Comparison of ENCODE assay signal across 2 cellular contexts in genomic region chr10:58115218-58116050, GRCh38.
TF ChIP-seq lines count a peak whose summit lies in the region.

No MANE protein-coding gene starts in this region.

TF ChIP-seq in GM23338, 12 proteins besides CTCF, POLR2A, EP300 and RAD21 (continued from another document):
- TF ChIP-seq ZNF462 (CRISPR knock-in tag; IDR thresholded peaks at IDR 0.05), result no peak

TF ChIP-seq in K562, 482 proteins besides CTCF, POLR2A, EP300 and RAD21 (continued from another document):
- TF ChIP-seq CEBPG (CRISPR knock-in tag; IDR thresholded peaks at IDR 0.05), result no peak
- no peak for TF ChIP-seq CEBPG (tag; conservative IDR thresholded peaks at IDR 0.05 in 1 of 2, IDR thresholded peaks at IDR 0.05 in 1 of 2)
- no peak for TF ChIP-seq ZBTB34 (CRISPR knock-in tag; IDR thresholded peaks at IDR 0.05)
- TF ChIP-seq TCF15 (CRISPR knock-in tag; IDR thresholded peaks at IDR 0.05), result no peak
- TF ChIP-seq USF2 (CRISPR knock-in tag; IDR thresholded peaks at IDR 0.05), result peak; percentile 36; the same call in 1 of the 2 replicates
